20 cellular contexts compared by ENCODE assay signal in genomic region chr20:19991826-19992225, GRCh38. TPM values are rescaled to one million over a fixed set of nuclear protein-coding genes. Genes with fewer than 3 reads are reported as not detected.
DNase-seq lines count a peak whose midpoint lies in the region; ATAC-seq and TF ChIP-seq lines count a peak whose summit lies in the region.
"Had no signal": no experiment of that assay in that cellular context is flagged by ENCODE, and none has a peak within 500 bp of the region (broad histone marks: within the 10 kb centered on the region; RNA-seq: fewer than 3 reads in every experiment).

No MANE protein-coding gene starts in this region.

- peaks cover 86% of the 10 kb centered on the region for H3K79me2 ChIP-seq in GM23248 (ENCODE audit: insufficient read depth)
- peaks cover 80% of the 10 kb centered on the region for H3K79me2 ChIP-seq in PC-9 (ENCODE audit: low read depth)

- H3F3A ChIP-seq in GM23248 (ENCODE audit: insufficient read depth) (peaks cover 60% of the 10 kb centered on the region), PC-9 (ENCODE audit: insufficient read depth, low read depth) (peaks cover 47% of the 10 kb centered on the region)

- intact Hi-C loops in PC-9 (cut with micrococcal nuclease; ENCODE audit: unreplicated experiment) (loop anchor here (2.0 kb wide), 3 partner anchors 27 to 233 kb away; partner anchors contain the start of gene RIN2), esophagus squamous epithelium (cut with DNase I) (loop anchor here (10.0 kb wide), 1 partner anchor 207 kb away; no protein-coding TSS in a partner anchor), gastrocnemius medialis (cut with DNase I; ENCODE audit: low total_unique reads) (loop anchor here (5.0 kb wide), 1 partner anchor 70 kb away; no protein-coding TSS in a partner anchor)

- H3K36me3 ChIP-seq in GM23248 (ENCODE audit: low read depth) = peaks cover 13% of the 10 kb centered on the region; the same call in 1 of the 2 replicates
- H3K36me3 ChIP-seq in PC-9 (ENCODE audit: low read depth) = peaks cover 5% of the 10 kb centered on the region; the same call in 1 of the 2 replicates
- H3K36me3 ChIP-seq in esophagus squamous epithelium = peaks cover 0 to 56% (median 7%) of the 10 kb centered on the region in 3 donors
- no peaks in the 10 kb centered on the region for H3K36me3 ChIP-seq in gastrocnemius medialis

- H3K4me1 ChIP-seq in GM23248 (ENCODE audit: insufficient read depth) (peaks cover 58% of the 10 kb centered on the region), PC-9 (replicated peaks; ENCODE audit: insufficient read depth) (peaks cover 54% of the 10 kb centered on the region), esophagus squamous epithelium (peaks cover 21 to 89% (median 50%) of the 10 kb centered on the region in 3 donors), gastrocnemius medialis (peaks cover 56 to 71% of the 10 kb centered on the region in 2 donors)

- DNase-seq in GM23248 (no peak), PC-9 (no peak), esophagus squamous epithelium (lab: John Stamatoyannopoulos, UW) (no peak), gastrocnemius medialis (no peak)
- DNase-seq in NK-92 treated with Interleukin-12 subunit alpha and Interleukin-12 subunit beta, amount 100 ng/mL, for 24 hours (lab: John Stamatoyannopoulos, UW) = no peak
- DNase-seq: activated CD4-positive, alpha-beta T cell treated with anti-CD3 and anti-CD28 coated beads for 1 hour; activated CD8-positive, alpha-beta memory T cell treated with anti-CD3 and anti-CD28 coated beads, Interleukin-2, amount 50 U/mL, for 4 hours; activated gamma-delta T cell; DMS153; naive thymus-derived CD4-positive, alpha-beta T cell; NCI-H2227 treated with DMSO at 0.1 percent for 48 hours; posterior cingulate gyrus; SIG-M5; spleen; T-helper 9 cell; thyroid gland had no signal

- H3K27ac ChIP-seq in GM23248 (peak overlapping the region; percentile 87), PC-9 (peak overlapping the region; percentile 100), esophagus squamous epithelium (peak overlapping the region; percentile 8 to 88 (median 34)), gastrocnemius medialis (peak overlapping the region in 3 of 4 donors; percentile 5 to 80 (median 15))
- H3K27ac ChIP-seq: C4-2B had no signal

- 96 to 97% methylated on average over 2 of the region's 2 CpGs for WGBS in GM23248 (ENCODE audit: low coverage in 1 of 2, low lambda C conversion rate in 2 of 2, missing lambda C conversion rate in 2 of 2), 2 experiments
- 60% methylated on average over 2 of the region's 2 CpGs for WGBS in esophagus squamous epithelium, 2 donors

- TF ChIP-seq POLR2A in esophagus squamous epithelium (IDR thresholded peaks at IDR 0.05) (no peak), gastrocnemius medialis (IDR thresholded peaks at IDR 0.05) (no peak)

- POLR2A ChIA-PET in PC-9 (lab: Charles Lee; ENCODE audit: unreplicated experiment) = no interaction called here

- in situ Hi-C loops in GM23248 (cut with MboI) = loop anchor here (25.0 kb wide), 1 partner anchor 205 kb away; no protein-coding TSS in a partner anchor
- in situ Hi-C loops in gastrocnemius medialis (cut with MboI; ENCODE audit: low sequenced_read_pairs in 4 of 4) = loop anchor here in 3 of 4 donors (10.0 kb wide), 2 partner anchors 207 to 297 kb away; no protein-coding TSS in a partner anchor

- peak overlapping the region; percentile 66 for H3K9ac ChIP-seq in GM23248

- H3K27me3 ChIP-seq in GM23248 (replicated peaks; ENCODE audit: insufficient read depth) = no peaks in the 10 kb centered on the region
- H3K27me3 ChIP-seq in PC-9 (ENCODE audit: insufficient read depth, low read depth) = no peaks in the 10 kb centered on the region
- H3K27me3 ChIP-seq in esophagus squamous epithelium = no peaks in the 10 kb centered on the region
- H3K27me3 ChIP-seq in gastrocnemius medialis = no peaks in the 10 kb centered on the region
- H3K27me3 ChIP-seq: spleen, thyroid gland had no signal

- CTCF ChIA-PET in PC-9 (lab: Charles Lee) = interaction anchor here (1.4 kb wide), 1 partner anchor 17 kb away, joined by 9 read pairs; no protein-coding TSS in a partner anchor

- TF ChIP-seq CTCF in PC-9 (conservative IDR thresholded peaks at IDR 0.05) (no peak), esophagus squamous epithelium (IDR thresholded peaks at IDR 0.05) (no peak), gastrocnemius medialis (IDR thresholded peaks at IDR 0.05 in 4 of 5, conservative IDR thresholded peaks at IDR 0.05 in 1 of 5) (no peak)

- H4K20me1 ChIP-seq in GM23248 (ENCODE audit: insufficient read depth) (no peaks in the 10 kb centered on the region), PC-9 (ENCODE audit: insufficient read depth) (no peaks in the 10 kb centered on the region)

- H3K4me2 ChIP-seq in GM23248 (ENCODE audit: unreplicated experiment) (peak overlapping the region; percentile 88), PC-9 (peak overlapping the region; percentile 91)

- ATAC-seq in gastrocnemius medialis (no peak), HG02870 (IDR thresholded peaks at IDR 0.05; ENCODE audit: unreplicated experiment) (no peak), GM21381 (IDR thresholded peaks at IDR 0.05; ENCODE audit: unreplicated experiment) (no peak), HG02840 (IDR thresholded peaks at IDR 0.05; ENCODE audit: low FRiP score, unreplicated experiment) (no peak)
- ATAC-seq: naive thymus-derived CD4-positive, alpha-beta T cell had no signal

- no peak overlapping the region for H2AFZ ChIP-seq in GM23248
- H2AFZ ChIP-seq in PC-9 = no peak overlapping the region

- H3K9me3 ChIP-seq in GM23248 (ENCODE audit: low read depth) = no peaks in the 10 kb centered on the region
- no peaks in the 10 kb centered on the region for H3K9me3 ChIP-seq in PC-9 (ENCODE audit: insufficient read depth, low read depth)
- no peaks in the 10 kb centered on the region for H3K9me3 ChIP-seq in esophagus squamous epithelium
- H3K9me3 ChIP-seq in gastrocnemius medialis = no peaks in the 10 kb centered on the region
- H3K9me3 ChIP-seq: spleen, thyroid gland had no signal

- BruUV-seq in PC-9 (replicated peaks; lab: Mats Ljungman, UMichigan) = no TSS peak

- H3K9me2 ChIP-seq in GM23248 (ENCODE audit: insufficient read depth) = no peaks in the 10 kb centered on the region
- no peaks in the 10 kb centered on the region for H3K9me2 ChIP-seq in PC-9 (ENCODE audit: insufficient read depth)

- H3K4me3 ChIP-seq in GM23248 = peak overlapping the region; percentile 63; the same call in 1 of the 2 replicates
- H3K4me3 ChIP-seq in PC-9 = no peak overlapping the region; the same call in 1 of the 2 replicates
- no peak overlapping the region for H3K4me3 ChIP-seq in esophagus squamous epithelium
- no peak overlapping the region for H3K4me3 ChIP-seq in gastrocnemius medialis
- H3K4me3 ChIP-seq: spleen, thyroid gland had no signal

RNA-seq across cellular contexts. Expression of gene NAA20, which starts 25.3 kb away (rescaled TPM):
- total RNA-seq in GM23248 (2014; rRNA removed; shearing (Covaris generic)) = 46.2 and 66.4 TPM in 2 replicates
- 162 and 163 TPM in 2 replicates for polyA plus RNA-seq in GM23248 (2016; fragmentation: Nextera tagmentation; extraction: Ambion mirVana)
- 167 and 168 TPM in 2 replicates for total RNA-seq in PC-9 (2021)
- 100 to 1,000 TPM; 115 to 164 (median 139) TPM for total RNA-seq in esophagus squamous epithelium
- total RNA-seq in gastrocnemius medialis = 10 to 100 TPM; 45.5 to 73.2 (median 61.5) TPM

Comparison
In these comparisons a context has a peak if more than half of its experiments do, and no peak if none do; other contexts are left out.
1. H3K27ac ChIP-seq: peak in every context shown above with its lines; median percentile 100 in PC-9; 87 in GM23248; 34 in esophagus squamous epithelium; 15 in gastrocnemius medialis.